Comparison of ENCODE assay signal across 2 cellular contexts in genomic region chr5:43304520-43304919, GRCh38.
TF ChIP-seq lines count a peak whose summit lies in the region.

No MANE protein-coding gene starts in this region.

TF ChIP-seq in SK-N-SH, 30 proteins besides CTCF, POLR2A, EP300 and RAD21 (continued from another document):
- peak; percentile 51; the same call in 1 of the 2 replicates for TF ChIP-seq PBX3 (IDR thresholded peaks at IDR 0.05)
- no peak for TF ChIP-seq NFIC (IDR thresholded peaks at IDR 0.05; ENCODE audit: borderline replicate concordance)
TF ChIP-seq in SK-N-SH: peak in this region for 2.

TF ChIP-seq in SK-N-SH treated with all-trans-retinoic acid at 6 μM for 48 hours, 23 proteins besides CTCF, POLR2A, EP300 and RAD21 (continued from another document):
- TF ChIP-seq, protein P1, sequence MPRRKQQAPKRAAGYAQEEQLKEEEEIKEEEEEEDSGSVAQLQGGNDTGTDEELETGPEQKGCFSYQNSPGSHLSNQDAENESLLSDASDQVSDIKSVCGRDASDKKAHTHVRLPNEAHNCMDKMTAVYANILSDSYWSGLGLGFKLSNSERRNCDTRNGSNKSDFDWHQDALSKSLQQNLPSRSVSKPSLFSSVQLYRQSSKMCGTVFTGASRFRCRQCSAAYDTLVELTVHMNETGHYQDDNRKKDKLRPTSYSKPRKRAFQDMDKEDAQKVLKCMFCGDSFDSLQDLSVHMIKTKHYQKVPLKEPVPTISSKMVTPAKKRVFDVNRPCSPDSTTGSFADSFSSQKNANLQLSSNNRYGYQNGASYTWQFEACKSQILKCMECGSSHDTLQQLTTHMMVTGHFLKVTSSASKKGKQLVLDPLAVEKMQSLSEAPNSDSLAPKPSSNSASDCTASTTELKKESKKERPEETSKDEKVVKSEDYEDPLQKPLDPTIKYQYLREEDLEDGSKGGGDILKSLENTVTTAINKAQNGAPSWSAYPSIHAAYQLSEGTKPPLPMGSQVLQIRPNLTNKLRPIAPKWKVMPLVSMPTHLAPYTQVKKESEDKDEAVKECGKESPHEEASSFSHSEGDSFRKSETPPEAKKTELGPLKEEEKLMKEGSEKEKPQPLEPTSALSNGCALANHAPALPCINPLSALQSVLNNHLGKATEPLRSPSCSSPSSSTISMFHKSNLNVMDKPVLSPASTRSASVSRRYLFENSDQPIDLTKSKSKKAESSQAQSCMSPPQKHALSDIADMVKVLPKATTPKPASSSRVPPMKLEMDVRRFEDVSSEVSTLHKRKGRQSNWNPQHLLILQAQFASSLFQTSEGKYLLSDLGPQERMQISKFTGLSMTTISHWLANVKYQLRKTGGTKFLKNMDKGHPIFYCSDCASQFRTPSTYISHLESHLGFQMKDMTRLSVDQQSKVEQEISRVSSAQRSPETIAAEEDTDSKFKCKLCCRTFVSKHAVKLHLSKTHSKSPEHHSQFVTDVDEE (CRISPR knock-in tag; IDR thresholded peaks at IDR 0.05): no peak
- no peak for TF ChIP-seq CREB5 (CRISPR knock-in tag; IDR thresholded peaks at IDR 0.05; ENCODE audit: low read depth)
- no peak for TF ChIP-seq OSR1 (CRISPR knock-in tag; IDR thresholded peaks at IDR 0.05)
- TF ChIP-seq GLIS3 (CRISPR knock-in tag; IDR thresholded peaks at IDR 0.05): no peak
- TF ChIP-seq TOX (CRISPR knock-in tag; IDR thresholded peaks at IDR 0.05; ENCODE audit: borderline replicate concordance): no peak
- no peak for TF ChIP-seq PATZ1 (CRISPR knock-in tag; IDR thresholded peaks at IDR 0.05; ENCODE audit: borderline replicate concordance)
- no peak for TF ChIP-seq ZFP30 (CRISPR knock-in tag; IDR thresholded peaks at IDR 0.05)
- TF ChIP-seq RARB (CRISPR knock-in tag; IDR thresholded peaks at IDR 0.05): no peak
- no peak for TF ChIP-seq CSRNP3 (CRISPR knock-in tag; IDR thresholded peaks at IDR 0.05)
- TF ChIP-seq ISL1 (CRISPR knock-in tag; IDR thresholded peaks at IDR 0.05): no peak
- no peak for TF ChIP-seq ZC3H10 (CRISPR knock-in tag; IDR thresholded peaks at IDR 0.05)
- TF ChIP-seq CSDC2 (CRISPR knock-in tag; IDR thresholded peaks at IDR 0.05): no peak
- no peak for TF ChIP-seq TCF4 (CRISPR knock-in tag; IDR thresholded peaks at IDR 0.05; ENCODE audit: borderline replicate concordance)
- TF ChIP-seq BACH2 (CRISPR knock-in tag; IDR thresholded peaks at IDR 0.05; ENCODE audit: borderline replicate concordance): no peak
- TF ChIP-seq SNAI2 (CRISPR knock-in tag; IDR thresholded peaks at IDR 0.05): no peak
TF ChIP-seq in SK-N-SH treated with all-trans-retinoic acid at 6 μM for 48 hours: peak in this region for 0.
